In genomic region chr2:6474368-6475140, GRCh38 we compare ENCODE assay signal across 28 cellular contexts.
A peak's percentile ranks its signal among the peaks of the same experiment; 100 is the strongest.
DNase-seq lines count a peak whose midpoint lies in the region; ATAC-seq and TF ChIP-seq lines count a peak whose summit lies in the region.
"Had no signal": no experiment of that assay in that cellular context is flagged by ENCODE, and none has a peak within 500 bp of the region (broad histone marks: within the 10 kb centered on the region; RNA-seq: fewer than 3 reads in every experiment).

No MANE protein-coding gene starts in this region.

- H3K9me3 ChIP-seq in neural cell (ENCODE audit: low read length): no peaks in the 10 kb centered on the region
- H3K9me3 ChIP-seq: BLaER1, colonic mucosa, prostate gland, sigmoid colon, upper lobe of left lung had no signal

- H3K27ac ChIP-seq in neural cell (ENCODE audit: low read length): peak overlapping the region; percentile 87
- H3K27ac ChIP-seq: BLaER1, cardiac muscle cell, colonic mucosa, GM23248, prostate gland, RWPE1, sigmoid colon, upper lobe of left lung had no signal

- peak overlapping the region; percentile 41 for H3K4me3 ChIP-seq in neural cell (ENCODE audit: low read length)
- H3K4me3 ChIP-seq: BLaER1, cardiac muscle cell, colonic mucosa, GM23248, prostate gland, sigmoid colon, upper lobe of left lung had no signal

- H4K20me1 ChIP-seq in neural cell (ENCODE audit: insufficient read depth): no peaks in the 10 kb centered on the region
- H4K20me1 ChIP-seq: BLaER1 had no signal

- peak overlapping the region; percentile 55 for H3K9ac ChIP-seq in neural cell (ENCODE audit: low read length)
- H3K9ac ChIP-seq: BLaER1, GM23248 had no signal

- H2AFZ ChIP-seq in neural cell (ENCODE audit: low read depth, low read length): no peak overlapping the region
- H2AFZ ChIP-seq: GM23248 had no signal

- H3K27me3 ChIP-seq in neural cell (ENCODE audit: insufficient read depth, low read depth, low read length): no peaks in the 10 kb centered on the region
- H3K27me3 ChIP-seq: BLaER1, cardiac muscle cell, colonic mucosa, sigmoid colon, upper lobe of left lung had no signal

- no peaks in the 10 kb centered on the region for H3K79me2 ChIP-seq in neural cell (replicated peaks; ENCODE audit: insufficient read depth, low read length)

- peak overlapping the region; percentile 57 for H3K4me2 ChIP-seq in neural cell (ENCODE audit: low read length)
- H3K4me2 ChIP-seq: BLaER1 had no signal

- TF ChIP-seq EP300 in neural cell (conservative IDR thresholded peaks at IDR 0.05; ENCODE audit: poor library complexity, severe bottlenecking): peak; percentile 97

- no peak for TF ChIP-seq CTCF in neural cell (IDR thresholded peaks at IDR 0.05; ENCODE audit: poor library complexity, severe bottlenecking)

- H3K36me3 ChIP-seq in neural cell (ENCODE audit: insufficient read depth, low read length): no peaks in the 10 kb centered on the region
- H3K36me3 ChIP-seq: BLaER1, cardiac muscle cell, colonic mucosa, prostate gland, sigmoid colon, upper lobe of left lung had no signal

- peaks cover 10% of the 10 kb centered on the region for H3F3A ChIP-seq in neural cell (ENCODE audit: insufficient read depth, low read length, poor library complexity, severe bottlenecking)

- DNase-seq in NCI-H1092 treated with DMSO at 0.1 percent for 48 hours (lab: John Stamatoyannopoulos, UW) (no peak), pons (ENCODE audit: low spot score) (no peak)
- DNase-seq: activated B cell treated with CpG ODN at 0.5 μM for 24 hours; aorta; colonic mucosa; DMS53; effector memory CD4-positive, alpha-beta T cell; GM23248; mesenchymal stem cell; NCI-H1105; NCI-H2029 treated with DMSO at 0.1 percent for 48 hours; NCI-H226; sigmoid colon; stimulated activated CD4-positive, alpha-beta T cell treated with anti-CD3 and anti-CD28 coated beads, Interleukin-4, amount 100 ng/mL, for 24 hours; T-helper 1 cell; upper lobe of left lung had no signal

- no peaks in the 10 kb centered on the region for H3K9me2 ChIP-seq in neural cell (ENCODE audit: insufficient read depth, low read length)

- TF ChIP-seq RAD21 in neural cell (conservative IDR thresholded peaks at IDR 0.05): peak; percentile 58

- ATAC-seq in GM18519 (IDR thresholded peaks at IDR 0.05; ENCODE audit: low FRiP score, unreplicated experiment): peak; percentile 33
- peak; percentile 56 for ATAC-seq in GM21576 (IDR thresholded peaks at IDR 0.05; ENCODE audit: unreplicated experiment)
- ATAC-seq in HG03066 (IDR thresholded peaks at IDR 0.05; ENCODE audit: low read depth, unreplicated experiment): peak; percentile 54
- ATAC-seq in HG03159 (IDR thresholded peaks at IDR 0.05; ENCODE audit: unreplicated experiment): no peak
- ATAC-seq: activated T-helper 17 cell treated with anti-CD3 and anti-CD28 coated beads, Interleukin-2, amount 50 U/mL, for 72 hours; left lobe of liver; stimulated activated effector memory CD8-positive, alpha-beta T cell treated with anti-CD3 and anti-CD28 coated beads, Interleukin-12 subunit alpha, Interleukin-12 subunit beta, amount 100 ng/mL, for 72 hours had no signal

TF ChIP-seq in neural cell, 6 proteins besides CTCF, POLR2A, EP300 and RAD21:
- TF ChIP-seq EZH2 (IDR thresholded peaks at IDR 0.05; ENCODE audit: borderline replicate concordance, insufficient read depth, low read length, poor library complexity, severe bottlenecking): no peak
- TF ChIP-seq SMC3 (conservative IDR thresholded peaks at IDR 0.05; ENCODE audit: poor library complexity): peak; percentile 55
- TF ChIP-seq POLR2AphosphoS5 (IDR thresholded peaks at IDR 0.05): peak; percentile 83
- no peak for TF ChIP-seq TAF1 (IDR thresholded peaks at IDR 0.05; ENCODE audit: low read depth)
- TF ChIP-seq MXI1 (conservative IDR thresholded peaks at IDR 0.05; ENCODE audit: poor library complexity, severe bottlenecking): peak; percentile 67
- peak; percentile 78 for TF ChIP-seq REST (IDR thresholded peaks at IDR 0.05; ENCODE audit: borderline replicate concordance)
